ENCODE assay signal across 8 cellular contexts in the genomic region with DNA sequence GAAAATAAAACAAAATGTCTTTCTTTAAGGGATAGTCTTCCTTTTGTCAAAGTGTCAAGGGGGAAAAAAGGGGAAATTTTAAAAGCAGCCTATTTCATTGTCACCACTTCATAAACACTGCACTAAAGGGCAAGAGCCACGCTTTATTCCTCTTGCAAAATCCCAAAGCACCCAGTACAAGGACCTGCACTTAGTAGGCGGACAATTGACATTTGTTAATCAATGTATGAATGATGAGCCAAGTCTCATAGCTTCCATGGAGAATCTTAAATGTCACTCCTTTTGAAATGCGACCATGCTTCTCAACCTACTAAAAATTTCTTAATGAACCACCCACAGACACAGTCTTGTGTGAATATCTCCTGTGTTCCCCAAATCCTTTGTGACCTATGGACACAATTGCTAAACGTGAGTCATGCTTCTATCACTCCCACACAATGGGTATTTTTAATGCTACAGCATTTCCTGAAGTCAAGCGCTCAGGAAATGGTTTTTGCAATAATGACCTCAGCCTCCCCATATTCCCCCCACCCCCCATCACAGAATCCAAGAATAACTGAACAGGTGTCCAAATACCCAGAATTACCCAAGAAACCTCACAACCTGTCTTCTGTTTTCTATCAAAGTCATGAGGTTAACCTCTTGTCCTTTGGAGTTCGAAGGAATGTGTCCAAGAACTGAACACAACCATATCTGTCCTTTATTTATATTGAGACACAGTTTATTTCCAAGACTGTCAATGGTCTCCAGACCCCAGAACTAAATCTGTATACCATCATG.
DNase-seq lines count a peak whose midpoint lies in the region; ATAC-seq, FAIRE-seq and TF ChIP-seq lines count a peak whose summit lies in the region.

No MANE protein-coding gene starts in this region.

- TF ChIP-seq CTCF in GM10266 (IDR thresholded peaks at IDR 0.05; ENCODE audit: control insufficient read depth, insufficient read depth, low read depth, missing control alignments), result no peak
- TF ChIP-seq CTCF in K562 (IDR thresholded peaks at IDR 0.05 in 2 of 3, conservative IDR thresholded peaks at IDR 0.05 in 1 of 3; ENCODE audit: insufficient read depth in 2 of 3, low read depth in 1 of 3, low read length in 3 of 3), result no peak

- no peak for TF ChIP-seq POLR2A in K562 (conservative IDR thresholded peaks at IDR 0.05)

- CTCF ChIA-PET in K562 (lab: Yijun Ruan, JAX; ENCODE audit: low intra/inter-chr PET ratio), result no interaction called here

- POLR2A ChIA-PET in K562 (lab: Yijun Ruan, JAX), result interaction anchor here (0.6 to 3.0 kb wide), 2 partner anchors 261 to 394 kb away, joined by 3 to 8 read pairs; partner anchors contain the start of gene BTG1

- TF ChIP-seq EP300 in K562 (IDR thresholded peaks at IDR 0.05; ENCODE audit: low read length), result no peak; the same call in 1 of the 2 replicates

- DNase-seq in GM10266 (ENCODE audit: extremely low spot score) (peak; percentile 47), MV-4-11 (lab: John Stamatoyannopoulos, UW) (peak; percentile 96), K562 (ENCODE audit: extremely low read depth in 1 of 4, low spot score in 3 of 4) (peak in 2 of 4 experiments; percentile 19 to 55), DMS 273 treated with DMSO at 0.1 percent for 48 hours (lab: John Stamatoyannopoulos, UW) (no peak), GOT3 (lab: John Stamatoyannopoulos, UW) (no peak)

- no peaks in the 10 kb centered on the region for H3K79me2 ChIP-seq in K562 (ENCODE audit: control insufficient read depth, insufficient read depth, low read length)

- H3K4me1 ChIP-seq in K562 (replicated peaks in 1 of 2; ENCODE audit: control insufficient read depth in 2 of 2, insufficient read depth in 2 of 2, low read length in 2 of 2), result peaks cover 0 to 21% of the 10 kb centered on the region in 2 experiments; a peak in 2 of 5 replicates
- H3K4me1 ChIP-seq in mucosa of rectum (ENCODE audit: control insufficient read depth in 2 of 2, insufficient read depth in 2 of 2, low read length in 2 of 2), result peaks cover 26% of the 10 kb centered on the region in 2 donors

- H3K9me3 ChIP-seq in K562 (replicated peaks; ENCODE audit: control insufficient read depth, insufficient read depth, low read depth, low read length), result no peaks in the 10 kb centered on the region
- no peaks in the 10 kb centered on the region for H3K9me3 ChIP-seq in mucosa of rectum (ENCODE audit: control insufficient read depth in 2 of 2, low read length in 2 of 2)

- ATAC-seq in GM21786 (IDR thresholded peaks at IDR 0.05; ENCODE audit: unreplicated experiment) (peak; percentile 42), K562 (peak; percentile 49), GM18517 (IDR thresholded peaks at IDR 0.05; ENCODE audit: unreplicated experiment) (no peak)

- WGBS in K562 (ENCODE audit: insufficient coverage, low coverage, missing lambda C conversion rate), result 21% methylated on average over 6 of the region's 6 CpGs

- no peak overlapping the region for H3K9ac ChIP-seq in K562 (ENCODE audit: insufficient read depth in 1 of 2, low read depth in 2 of 2, low read length in 2 of 2)
- H3K9ac ChIP-seq in mucosa of rectum (ENCODE audit: low read depth in 1 of 2, low read length in 2 of 2), result no peak overlapping the region

- in situ Hi-C loops in K562 (cut with MboI), result no loop called here

- H3K36me3 ChIP-seq in K562 (ENCODE audit: control insufficient read depth, insufficient read depth, low read length) (no peaks in the 10 kb centered on the region), mucosa of rectum (ENCODE audit: control insufficient read depth in 2 of 2, insufficient read depth in 2 of 2, low read length in 2 of 2) (no peaks in the 10 kb centered on the region)

- intact Hi-C loops in K562 (cut with micrococcal nuclease), result no loop called here

- no peak for FAIRE-seq in K562 (lab: Jason Lieb, UNC)

- H2AFZ ChIP-seq in K562 (ENCODE audit: low read depth, low read length), result no peak overlapping the region; the same call in 1 of the 2 replicates

- H3K4me3 ChIP-seq in K562 (no peak overlapping the region), mucosa of rectum (ENCODE audit: low read length in 2 of 2) (no peak overlapping the region)

- BruUV-seq in K562 (replicated peaks; lab: Mats Ljungman, UMichigan), result no TSS peak

- H3K27ac ChIP-seq in K562 (ENCODE audit: extremely low read depth, low read depth, low read length) (no peak overlapping the region), mucosa of rectum (ENCODE audit: low read depth in 2 of 2, low read length in 2 of 2) (peak overlapping the region; percentile 32 to 57)

- H4K20me1 ChIP-seq in K562 (replicated peaks; ENCODE audit: control insufficient read depth, insufficient read depth, low read length), result no peaks in the 10 kb centered on the region

- H3K9me1 ChIP-seq in K562 (ENCODE audit: control insufficient read depth, insufficient read depth, low read length), result no peaks in the 10 kb centered on the region

- H3K4me2 ChIP-seq in K562 (ENCODE audit: insufficient read depth, low read length), result no peak overlapping the region

- no peak for TF ChIP-seq RAD21 in K562 (CRISPR knock-in tag; conservative IDR thresholded peaks at IDR 0.05 in 1 of 2, IDR thresholded peaks at IDR 0.05 in 1 of 2)

- H3K27me3 ChIP-seq in K562 (ENCODE audit: control insufficient read depth in 2 of 2, insufficient read depth in 2 of 2, low read length in 2 of 2) (no peaks in the 10 kb centered on the region), mucosa of rectum (ENCODE audit: control insufficient read depth in 2 of 2, insufficient read depth in 2 of 2, low read length in 2 of 2) (no peaks in the 10 kb centered on the region)

TF ChIP-seq in K562, 482 proteins besides CTCF, POLR2A, EP300 and RAD21 (continues in another document):
- TF ChIP-seq ZNF561 (CRISPR knock-in tag; conservative IDR thresholded peaks at IDR 0.05) (no peak), TOE1 (IDR thresholded peaks at IDR 0.05; ENCODE audit: borderline replicate concordance) (no peak), TOE1 (CRISPR knock-in tag; IDR thresholded peaks at IDR 0.05; ENCODE audit: borderline replicate concordance, low read depth) (no peak), C11orf30 (IDR thresholded peaks at IDR 0.05; ENCODE audit: low read depth) (no peak), HNRNPUL1 (IDR thresholded peaks at IDR 0.05; ENCODE audit: low read length) (no peak), ELF2 (CRISPR knock-in tag; IDR thresholded peaks at IDR 0.05) (no peak), RBM22 (IDR thresholded peaks at IDR 0.05; ENCODE audit: low read depth, low read length, poor library complexity, severe bottlenecking) (no peak), TEAD4 (IDR thresholded peaks at IDR 0.05; ENCODE audit: low read length) (peak; percentile 21; the same call in 1 of the 2 replicates), TEAD4 (CRISPR knock-in tag; IDR thresholded peaks at IDR 0.05; ENCODE audit: borderline replicate concordance) (no peak), LARP7 (IDR thresholded peaks at IDR 0.05) (no peak), RFX7 (CRISPR knock-in tag; IDR thresholded peaks at IDR 0.05) (no peak), ATF7 (IDR thresholded peaks at IDR 0.05) (peak; percentile 66; the same call in 1 of the 2 replicates), DNMT1 (IDR thresholded peaks at IDR 0.05) (no peak), ELK3 (CRISPR knock-in tag; IDR thresholded peaks at IDR 0.05) (no peak), RERE (CRISPR knock-in tag; IDR thresholded peaks at IDR 0.05; ENCODE audit: borderline replicate concordance) (no peak), ZNF584 (CRISPR knock-in tag; IDR thresholded peaks at IDR 0.05; ENCODE audit: low read depth) (no peak), ZNF175 (CRISPR knock-in tag; IDR thresholded peaks at IDR 0.05; ENCODE audit: low read depth) (peak; percentile 73; the same call in 1 of the 2 replicates)

Comparison
In these comparisons a context has a peak if more than half of its experiments do, and no peak if none do; other contexts are left out.
1. DNase-seq: peak in GM10266 (single experiment) and MV-4-11 (single experiment); none in DMS 273 treated with DMSO at 0.1 percent for 48 hours (single experiment) and GOT3 (single experiment).